ENCODE assay signal across 12 cellular contexts in the genomic region with DNA sequence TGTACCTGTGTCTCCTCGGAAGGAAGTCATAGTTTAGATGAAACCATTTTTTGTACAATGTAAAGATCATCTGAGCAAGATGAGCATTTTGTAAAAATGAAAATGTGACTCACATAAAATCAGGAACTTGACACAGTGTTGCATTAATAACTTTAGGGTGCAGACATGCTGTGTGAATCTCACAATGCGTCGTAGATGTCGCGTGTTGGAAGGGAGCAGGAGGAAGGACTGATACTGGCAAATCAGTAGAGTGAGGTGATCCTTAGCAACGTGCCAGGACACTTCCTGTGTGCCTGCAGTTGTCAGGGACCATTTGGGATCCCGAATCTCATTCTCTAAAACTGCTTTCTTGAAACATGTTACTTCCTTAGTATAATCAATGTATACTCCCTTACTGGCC.
"Had no signal": no experiment of that assay in that cellular context is flagged by ENCODE, and none has a peak within 500 bp of the region (broad histone marks: within the 10 kb centered on the region; RNA-seq: fewer than 3 reads in every experiment).

No MANE protein-coding gene starts in this region.

- ATAC-seq: left lobe of liver, pancreas, T-helper 17 cell had no signal

- H3K9me3 ChIP-seq: gastrocnemius medialis, pancreas, thyroid gland, uterus had no signal

- H3K27ac ChIP-seq: pancreas, thyroid gland, uterus had no signal

- DNase-seq: activated CD4-positive, alpha-beta T cell treated with anti-CD3 and anti-CD28 coated beads, Interleukin-2, amount 10 ng/mL, durations not matched to agents 7 days and 5 days; activated CD4-positive, CD25-positive, alpha-beta regulatory T cell; amygdala; gastrocnemius medialis; islet precursor cell; mesenchymal stem cell; pancreas; T-helper 17 cell; thyroid gland; uterus had no signal

- FAIRE-seq: pancreas, TTC549 had no signal

- H3K36me3 ChIP-seq: gastrocnemius medialis, uterus had no signal

- H3K4me3 ChIP-seq: gastrocnemius medialis, pancreas, thyroid gland, uterus had no signal

- H3K27me3 ChIP-seq: gastrocnemius medialis, pancreas, thyroid gland, uterus had no signal
